Comparison of ENCODE assay signal across 8 cellular contexts in genomic region chr6:150004783-150005717, GRCh38. TPM values are rescaled to one million over a fixed set of nuclear protein-coding genes. Genes with fewer than 3 reads are reported as not detected.
A peak's percentile ranks its signal among the peaks of the same experiment; 100 is the strongest.
DNase-seq lines count a peak whose midpoint lies in the region; ATAC-seq and TF ChIP-seq lines count a peak whose summit lies in the region.

No MANE protein-coding gene starts in this region.

- intact Hi-C loops in activated CD4-positive, alpha-beta T cell treated with anti-CD3 and anti-CD28 coated beads for 36 hours (cut with DNase I, micrococcal nuclease), result loop anchor here (1.0 to 10.0 kb wide), 10 partner anchors 40 to 1450 kb away; partner anchors contain the start of genes GINM1 (in 1 of the 2), LRP11 (in 1 of the 2), NUP43 (in 1 of the 2) and PLEKHG1 (in 1 of the 2)
- intact Hi-C loops in colonic mucosa (cut with DNase I) (no loop called here), left colon (cut with DNase I, micrococcal nuclease) (loop anchor here in 1 of 2 donors (10.0 kb wide), 1 partner anchor 70 kb away; no protein-coding TSS in a partner anchor)

- peaks cover 5% of the 10 kb centered on the region for H3K4me1 ChIP-seq in colonic mucosa

- peaks cover 59% of the 10 kb centered on the region for H3K4me1 Mint-ChIP-seq in activated CD4-positive, alpha-beta T cell treated with anti-CD3 and anti-CD28 coated beads for 36 hours

- CTCF ChIA-PET in activated CD4-positive, alpha-beta T cell treated with anti-CD3 and anti-CD28 coated beads for 36 hours (lab: Charles Lee), result interaction anchor here (0.6 to 1.2 kb wide), 3 partner anchors 11 to 820 kb away, joined by 3 to 4 read pairs (median 3); no protein-coding TSS in a partner anchor

- H3K27ac ChIP-seq in colonic mucosa, result no peak overlapping the region

- peak overlapping the region; percentile 38 for H3K4me3 ChIP-seq in colonic mucosa

- TF ChIP-seq CTCF in colonic mucosa (IDR thresholded peaks at IDR 0.05), result peak; percentile 15

- no peaks in the 10 kb centered on the region for H3K36me3 ChIP-seq in colonic mucosa

- peak; percentile 65 for ATAC-seq in GM19043 (IDR thresholded peaks at IDR 0.05; ENCODE audit: low read depth, unreplicated experiment)
- ATAC-seq in HG03378 (IDR thresholded peaks at IDR 0.05; ENCODE audit: unreplicated experiment), result peak; percentile 42
- ATAC-seq in activated CD4-positive, alpha-beta T cell treated with anti-CD3 and anti-CD28 coated beads for 36 hours, result peak; percentile 74
- peak; percentile 98 for ATAC-seq in left colon

- no peaks in the 10 kb centered on the region for H3K27me3 ChIP-seq in colonic mucosa

- H3K27ac Mint-ChIP-seq in activated CD4-positive, alpha-beta T cell treated with anti-CD3 and anti-CD28 coated beads for 36 hours, result no peak overlapping the region

- H3K27me3 Mint-ChIP-seq in activated CD4-positive, alpha-beta T cell treated with anti-CD3 and anti-CD28 coated beads for 36 hours, result peaks cover 30% of the 10 kb centered on the region

- H3K9me3 ChIP-seq in colonic mucosa, result no peaks in the 10 kb centered on the region

- H3K9me3 Mint-ChIP-seq in activated CD4-positive, alpha-beta T cell treated with anti-CD3 and anti-CD28 coated beads for 36 hours (ENCODE audit: low read depth), result peaks cover 3% of the 10 kb centered on the region

- POLR2A ChIA-PET in activated CD4-positive, alpha-beta T cell treated with anti-CD3 and anti-CD28 coated beads for 36 hours (lab: Charles Lee), result interaction anchor here (0.6 kb wide), 1 partner anchor 69 kb away, joined by 3 read pairs; no protein-coding TSS in a partner anchor

- peaks cover 2% of the 10 kb centered on the region for H3K36me3 Mint-ChIP-seq in activated CD4-positive, alpha-beta T cell treated with anti-CD3 and anti-CD28 coated beads for 36 hours (ENCODE audit: low read depth)

- DNase-seq in AG20443 (ENCODE audit: low spot score), result peak; percentile 99
- peak; percentile 89 for DNase-seq in NCI-H510A (lab: John Stamatoyannopoulos, UW)
- peak; percentile 93 for DNase-seq in activated CD4-positive, alpha-beta T cell treated with anti-CD3 and anti-CD28 coated beads for 36 hours
- DNase-seq in colonic mucosa, result peak; percentile 97
- DNase-seq in left colon, result peak; percentile 91 to 95
- DNase-seq in stimulated activated CD4-positive, alpha-beta T cell treated with anti-CD3 and anti-CD28 coated beads, Interleukin-1b, Interleukin-23, amount 100 ng/mL, for 1 hour (ENCODE audit: low read depth in 2 of 2), result peak; percentile 72 to 73

- H3K4me3 Mint-ChIP-seq in activated CD4-positive, alpha-beta T cell treated with anti-CD3 and anti-CD28 coated beads for 36 hours, result peak overlapping the region; percentile 75

- H3K9ac ChIP-seq in colonic mucosa (ENCODE audit: low read depth in 2 of 2, low read length in 2 of 2), result peak overlapping the region; percentile 51 to 64

RNA-seq across cellular contexts. Expression of gene RAET1L, which starts 20.3 kb away (rescaled TPM):
- not detected for total RNA-seq in activated CD4-positive, alpha-beta T cell treated with anti-CD3 and anti-CD28 coated beads for 36 hours
- total RNA-seq in colonic mucosa, result 1 to 10 TPM in 1 of 2 donors, under 1 TPM in 1; 0.24 to 3.2 TPM
- not detected for total RNA-seq in left colon

RNA-seq across cellular contexts. Expression of gene ULBP1, which starts 41.3 kb away (rescaled TPM):
- total RNA-seq in activated CD4-positive, alpha-beta T cell treated with anti-CD3 and anti-CD28 coated beads for 36 hours, result 1 to 10 TPM; 2.7 to 5.0 TPM
- total RNA-seq in colonic mucosa (not detected), left colon (under 1 TPM in 1 of 2 donors, not detected in 1; 0.09 TPM)

Comparison
In these comparisons a context has a peak if more than half of its experiments do, and no peak if none do; other contexts are left out.
1. ATAC-seq: peak in every context shown above with its lines; median percentile 98 in left colon; 74 in activated CD4-positive, alpha-beta T cell treated with anti-CD3 and anti-CD28 coated beads for 36 hours; 65 in GM19043; 42 in HG03378.